8 cellular contexts compared by ENCODE assay signal in the genomic region with DNA sequence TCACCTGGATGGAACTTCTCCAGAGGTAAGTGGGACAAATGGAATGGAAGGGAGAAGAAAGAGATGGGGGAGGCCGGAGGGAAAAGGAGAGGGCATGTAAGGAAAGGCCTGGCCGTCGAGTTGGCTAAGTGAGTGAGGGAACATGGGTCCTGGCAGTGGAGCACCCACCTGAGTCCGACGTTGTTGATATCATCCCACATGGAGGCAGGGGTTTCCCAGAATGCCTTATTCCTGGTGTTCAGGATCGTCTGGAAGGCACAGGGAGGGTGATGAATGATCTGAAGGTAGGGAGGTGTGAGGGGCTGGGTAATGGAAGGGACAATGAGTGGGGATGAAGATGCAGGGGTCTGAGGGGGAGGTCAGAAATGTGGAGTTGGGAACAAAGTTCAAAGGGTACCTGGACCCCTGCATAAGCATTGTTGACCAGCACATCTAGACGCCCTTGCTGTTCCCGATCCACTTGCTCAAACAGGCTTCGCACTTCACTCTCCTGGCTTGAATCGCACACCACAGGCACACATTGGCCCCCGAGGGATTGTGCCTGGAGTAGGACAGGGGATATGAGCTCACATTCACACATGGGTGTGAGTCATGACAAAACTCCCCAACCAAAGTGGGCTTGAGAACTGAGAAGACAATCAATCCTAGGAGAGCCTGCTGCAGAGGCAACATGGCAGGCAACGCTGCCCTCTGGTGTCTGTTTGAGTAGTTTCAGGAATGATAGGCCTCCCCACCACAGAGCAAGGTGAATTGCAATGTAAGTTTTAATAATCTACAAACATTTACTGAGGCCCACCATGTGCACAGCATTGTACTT. TPM values are rescaled to one million over a fixed set of nuclear protein-coding genes. Genes with fewer than 3 reads are reported as not detected.
DNase-seq lines count a peak whose midpoint lies in the region; ATAC-seq and TF ChIP-seq lines count a peak whose summit lies in the region.

No MANE protein-coding gene starts in this region.

- H3K4me1 Mint-ChIP-seq in memory B cell, result peaks cover 36% of the 10 kb centered on the region

- peaks cover 22% of the 10 kb centered on the region for H3K36me3 Mint-ChIP-seq in memory B cell

- H3K27me3 Mint-ChIP-seq in memory B cell, result no peaks in the 10 kb centered on the region

- in situ Hi-C loops in ACHN (cut with HindIII; ENCODE audit: low pct_ligation_motif_present, low pct_unique_long_range_greater_than_20kb, low sequenced_read_pairs), result no loop called here

- H3K9me3 Mint-ChIP-seq in memory B cell, result no peaks in the 10 kb centered on the region

- no peak for TF ChIP-seq POLR2A in GM18505 (IDR thresholded peaks at IDR 0.05; ENCODE audit: borderline replicate concordance, extremely low read depth, insufficient read depth, insufficient read length)

- H3K27ac Mint-ChIP-seq in memory B cell, result peak overlapping the region; percentile 83

- no peak overlapping the region for H3K4me3 Mint-ChIP-seq in memory B cell

- DNase-seq in ACHN (peak; percentile 75), NCI-H345 (lab: John Stamatoyannopoulos, UW) (peak; percentile 58), dermis microvascular lymphatic vessel endothelial cell (ENCODE audit: low read depth in 2 of 2) (peak; percentile 77 to 94), memory B cell (ENCODE audit: low spot score in 2 of 2) (peak; percentile 65 to 71)
- peak; percentile 69 for DNase-seq in activated CD4-positive, alpha-beta T cell treated with anti-CD3 and anti-CD28 coated beads, Interleukin-2, amount 50 U/mL, for 1 hour
- peak; percentile 36 to 52 for DNase-seq in stimulated activated CD8-positive, alpha-beta memory T cell treated with anti-CD3 and anti-CD28 coated beads, Interleukin-2, amount 100 ng/mL, for 48 hours (ENCODE audit: low read depth in 2 of 2)

- ATAC-seq in GM18505 (IDR thresholded peaks at IDR 0.05; ENCODE audit: unreplicated experiment) (peak; percentile 48), HG03139 (IDR thresholded peaks at IDR 0.05; ENCODE audit: unreplicated experiment) (peak; percentile 51), memory B cell (ENCODE audit: low read depth) (peak; percentile 67)

RNA-seq across cellular contexts. Expression of gene DHRS1, which starts 3.0 kb away (rescaled TPM):
- total RNA-seq in dermis microvascular lymphatic vessel endothelial cell, result 9.1 and 14.5 TPM in 2 replicates

RNA-seq across cellular contexts. Expression of gene NOP9, which starts 3.1 kb away (rescaled TPM):
- total RNA-seq in dermis microvascular lymphatic vessel endothelial cell, result 23.0 and 24.8 TPM in 2 replicates

RNA-seq across cellular contexts. Expression of gene CIDEB, which starts 11.2 kb away (rescaled TPM):
- 1.5 and 2.4 TPM in 2 replicates for total RNA-seq in dermis microvascular lymphatic vessel endothelial cell

RNA-seq across cellular contexts. Expression of gene LTB4R2, which starts 13.4 kb away (rescaled TPM):
- total RNA-seq in dermis microvascular lymphatic vessel endothelial cell, result 2.1 and 3.2 TPM in 2 replicates

RNA-seq across cellular contexts. Expression of gene LTB4R, which starts 14.8 kb away (rescaled TPM):
- total RNA-seq in dermis microvascular lymphatic vessel endothelial cell, result 2.0 and 2.2 TPM in 2 replicates

Comparison
In these comparisons a context has a peak if more than half of its experiments do, and no peak if none do; other contexts are left out.
1. Peak in every context shown above with its lines: DNase-seq and ATAC-seq.